15 cellular contexts compared by ENCODE assay signal in genomic region chr2:229409751-229410181, GRCh38.
DNase-seq lines count a peak whose midpoint lies in the region; ATAC-seq, FAIRE-seq and TF ChIP-seq lines count a peak whose summit lies in the region.
"Had no signal": no experiment of that assay in that cellular context is flagged by ENCODE, and none has a peak within 500 bp of the region (broad histone marks: within the 10 kb centered on the region; RNA-seq: fewer than 3 reads in every experiment).

No MANE protein-coding gene starts in this region.

- CTCF ChIA-PET in CD4-positive, alpha-beta memory T cell (lab: Charles Lee; ENCODE audit: partially characterized antibody), result no interaction called here

- intact Hi-C loops in left ventricle myocardium inferior (cut with micrococcal nuclease) (no loop called here), cardiac septum (cut with DNase I) (no loop called here)
- intact Hi-C loops in CD4-positive, alpha-beta memory T cell (cut with micrococcal nuclease), result no loop called here

- H3K4me3 ChIP-seq in left ventricle myocardium inferior (no peak overlapping the region), bronchial epithelial cell (ENCODE audit: low read depth, low read length) (no peak overlapping the region)
- H3K4me3 ChIP-seq in CD4-positive, alpha-beta memory T cell (ENCODE audit: low read length in 2 of 2), result no peak overlapping the region

- peaks cover 27% of the 10 kb centered on the region for H3K4me1 ChIP-seq in left ventricle myocardium inferior
- no peaks in the 10 kb centered on the region for H3K4me1 ChIP-seq in CD4-positive, alpha-beta memory T cell (ENCODE audit: insufficient read depth, low read length)

- H3K9me3 Mint-ChIP-seq in nephron, result no peaks in the 10 kb centered on the region
- peaks cover 0 to 2% (median 0%) of the 10 kb centered on the region in 8 donors for H3K9me3 Mint-ChIP-seq in CD4-positive, alpha-beta memory T cell

- H3K36me3 ChIP-seq in left ventricle myocardium inferior (no peaks in the 10 kb centered on the region), bronchial epithelial cell (ENCODE audit: control insufficient read depth, insufficient read depth, low read length) (no peaks in the 10 kb centered on the region)
- H3K36me3 ChIP-seq in CD4-positive, alpha-beta memory T cell (ENCODE audit: insufficient read depth, low read length), result no peaks in the 10 kb centered on the region

- peaks cover 27% of the 10 kb centered on the region for H3K4me1 Mint-ChIP-seq in nephron
- no peaks in the 10 kb centered on the region for H3K4me1 Mint-ChIP-seq in CD4-positive, alpha-beta memory T cell
- H3K4me1 Mint-ChIP-seq: naive B cell had no signal

- ATAC-seq in GM19455 (IDR thresholded peaks at IDR 0.05; ENCODE audit: unreplicated experiment), result no peak
- ATAC-seq: activated CD8-positive, alpha-beta T cell treated with anti-CD3 and anti-CD28 coated beads, Interleukin-2, amount 10 ng/mL, durations not matched to agents 7 days and 5 days had no signal

- POLR2A ChIA-PET in CD4-positive, alpha-beta memory T cell (lab: Charles Lee; ENCODE audit: partially characterized antibody), result no interaction called here

- H3K27ac Mint-ChIP-seq in nephron, result peak overlapping the region in 2 of 3 experiments; percentile 43 to 79
- no peak overlapping the region for H3K27ac Mint-ChIP-seq in CD4-positive, alpha-beta memory T cell
- H3K27ac Mint-ChIP-seq: activated CD8-positive, alpha-beta T cell treated with anti-CD3 and anti-CD28 coated beads, Interleukin-2, amount 10 ng/mL, durations not matched to agents 7 days and 5 days; naive B cell had no signal

- no peaks in the 10 kb centered on the region for H3K27me3 Mint-ChIP-seq in nephron (ENCODE audit: low read depth)
- H3K27me3 Mint-ChIP-seq in CD4-positive, alpha-beta memory T cell, result peaks cover 0 to 3% of the 10 kb centered on the region in 2 donors

- peak overlapping the region in 1 of 3 experiments; percentile 44 for H3K4me3 Mint-ChIP-seq in nephron
- H3K4me3 Mint-ChIP-seq in CD4-positive, alpha-beta memory T cell, result no peak overlapping the region
- H3K4me3 Mint-ChIP-seq: activated CD8-positive, alpha-beta T cell treated with anti-CD3 and anti-CD28 coated beads, Interleukin-2, amount 10 ng/mL, durations not matched to agents 7 days and 5 days; naive B cell had no signal

- no peak for FAIRE-seq in bronchial epithelial cell (lab: Jason Lieb, UNC)
- FAIRE-seq: endothelial cell of umbilical vein had no signal

- DNase-seq in left ventricle myocardium inferior (no peak), cardiac septum (ENCODE audit: low spot score) (no peak), bronchial epithelial cell (ENCODE audit: low read depth) (peak; percentile 47), SW480 (ENCODE audit: low spot score) (no peak), NCI-H2029 treated with DMSO at 0.1 percent for 48 hours (lab: John Stamatoyannopoulos, UW) (no peak)
- DNase-seq in CD4-positive, alpha-beta memory T cell, result no peak
- DNase-seq: activated CD8-positive, alpha-beta T cell treated with anti-CD3 and anti-CD28 coated beads, Interleukin-2, amount 10 ng/mL, durations not matched to agents 7 days and 5 days; activated effector memory CD4-positive, alpha-beta T cell treated with anti-CD3 and anti-CD28 coated beads, Interleukin-2, amount 50 U/mL, for 16 hours; H7; naive B cell; NCI-H1105 treated with DMSO at 0.1 percent for 48 hours; NCI-H446 treated with DMSO at 0.1 percent for 48 hours had no signal

- H3K9me3 ChIP-seq in left ventricle myocardium inferior (replicated peaks), result peaks cover 5% of the 10 kb centered on the region
- no peaks in the 10 kb centered on the region for H3K9me3 ChIP-seq in CD4-positive, alpha-beta memory T cell (ENCODE audit: control insufficient read depth in 1 of 2, low read length in 2 of 2)

- H3K27ac ChIP-seq in left ventricle myocardium inferior (replicated peaks), result peak overlapping the region; percentile 85
- no peak overlapping the region for H3K27ac ChIP-seq in CD4-positive, alpha-beta memory T cell (ENCODE audit: low read depth, low read length)

- no peaks in the 10 kb centered on the region for H3K27me3 ChIP-seq in left ventricle myocardium inferior (ENCODE audit: low read depth)
- H3K27me3 ChIP-seq in bronchial epithelial cell (ENCODE audit: control insufficient read depth, insufficient read depth, low read length), result no peaks in the 10 kb centered on the region
- no peaks in the 10 kb centered on the region for H3K27me3 ChIP-seq in CD4-positive, alpha-beta memory T cell (ENCODE audit: insufficient read depth, low read length)

- TF ChIP-seq CTCF in left ventricle myocardium inferior (IDR thresholded peaks at IDR 0.05; ENCODE audit: borderline replicate concordance) (no peak), bronchial epithelial cell (IDR thresholded peaks at IDR 0.05; ENCODE audit: insufficient read depth, low read length, severe bottlenecking) (no peak), nephron (IDR thresholded peaks at IDR 0.05; ENCODE audit: unreplicated experiment in 3 of 3) (no peak)

- H3K36me3 Mint-ChIP-seq in nephron (ENCODE audit: low read depth), result no peaks in the 10 kb centered on the region
- H3K36me3 Mint-ChIP-seq in CD4-positive, alpha-beta memory T cell, result no peaks in the 10 kb centered on the region
- H3K36me3 Mint-ChIP-seq: naive B cell had no signal

Comparison
In these comparisons a context has a peak if more than half of its experiments do, and no peak if none do; other contexts are left out.
1. H3K27ac Mint-ChIP-seq: peak in nephron (2 of 3); none in CD4-positive, alpha-beta memory T cell (0 of 7).